8 cellular contexts compared by ENCODE assay signal in genomic region chr20:48921168-48921882, GRCh38. TPM values are rescaled to one million over a fixed set of nuclear protein-coding genes. Genes with fewer than 3 reads are reported as not detected.
DNase-seq lines count a peak whose midpoint lies in the region; ATAC-seq and TF ChIP-seq lines count a peak whose summit lies in the region.

Gene ARFGEF2 (plus strand): TSS chr20:48921711. CDS start chr20:48921890, 179 bp downstream.

- H3K36me3 ChIP-seq in aorta (ENCODE audit: control insufficient read depth in 1 of 2, insufficient read depth in 2 of 2, low read length in 1 of 2): no peaks in the 10 kb centered on the region

- intact Hi-C loops in aorta (cut with DNase I): loop anchor here in 1 of 2 donors (5.0 kb wide), 1 partner anchor 61 kb away; no protein-coding TSS in a partner anchor

- 0 to 1% methylated on average over 56 to 70 of the region's 70 CpGs for WGBS in aorta, 2 donors

- peak within 1 kb of the TSS; percentile 78 to 82 for H3K27ac ChIP-seq in aorta (ENCODE audit: low read depth in 1 of 2, low read length in 2 of 2)

- TF ChIP-seq POLR2A in GM18505 (IDR thresholded peaks at IDR 0.05; ENCODE audit: borderline replicate concordance, extremely low read depth, insufficient read depth, insufficient read length): peak; percentile 95

- in situ Hi-C loops in astrocyte of the cerebellum (cut with HindIII; ENCODE audit: low sequenced_read_pairs): loop anchor here (25.0 kb wide), 1 partner anchor 259 kb away; no protein-coding TSS in a partner anchor

- H3K9me3 ChIP-seq in aorta (ENCODE audit: control insufficient read depth, low read length): no peaks in the 10 kb centered on the region

- H3K4me1 ChIP-seq in aorta (ENCODE audit: control insufficient read depth in 1 of 2, insufficient read depth in 2 of 2, low read length in 2 of 2): peaks cover 0 to 4% of the 10 kb centered on the region in 2 donors

- peak; percentile 86 for DNase-seq in NCI-H2029 (lab: John Stamatoyannopoulos, UW)
- peak; percentile 89 for DNase-seq in T-helper 9 cell
- peak; percentile 64 for DNase-seq in astrocyte of the cerebellum (ENCODE audit: low read depth)
- DNase-seq in hepatic stellate cell (ENCODE audit: low spot score): peak; percentile 93
- DNase-seq in renal cortical epithelial cell (ENCODE audit: low read depth): peak; percentile 67
- peak; percentile 95 to 97 for DNase-seq in aorta

- H3K4me3 ChIP-seq in astrocyte of the cerebellum (ENCODE audit: low read depth, low read length): peak within 1 kb of the TSS; percentile 97
- H3K4me3 ChIP-seq in aorta (ENCODE audit: low read length in 2 of 2): peak within 1 kb of the TSS; percentile 60 to 96

- ATAC-seq in GM18505 (IDR thresholded peaks at IDR 0.05; ENCODE audit: unreplicated experiment): peak; percentile 79
- ATAC-seq in HG02970 (IDR thresholded peaks at IDR 0.05; ENCODE audit: low FRiP score, unreplicated experiment): peak; percentile 90
- peak; percentile 97 for ATAC-seq in aorta (ENCODE audit: low FRiP score)

- TF ChIP-seq CTCF in astrocyte of the cerebellum (IDR thresholded peaks at IDR 0.05; ENCODE audit: low read depth, low read length, missing control alignments): no peak

- no peaks in the 10 kb centered on the region for H3K27me3 ChIP-seq in aorta (ENCODE audit: control insufficient read depth in 1 of 2, insufficient read depth in 2 of 2, low read length in 1 of 2)

RNA-seq across cellular contexts. Expression of gene ARFGEF2, which starts in this region (rescaled TPM):
- total RNA-seq in renal cortical epithelial cell (58.7 and 71.0 TPM in 2 replicates), aorta (10 to 100 TPM; 29.0 to 30.2 TPM)
- polyA plus RNA-seq in aorta: 1 to 10 TPM; 5.8 to 9.6 TPM

Comparison
In these comparisons a context has a peak if more than half of its experiments do, and no peak if none do; other contexts are left out.
1. Peak in every context shown above with its lines: DNase-seq, ATAC-seq, H3K4me3 ChIP-seq and H3K27ac ChIP-seq.